1 cellular context compared by ENCODE assay signal in genomic region chr13:100451923-100452322, GRCh38.
TF ChIP-seq lines count a peak whose summit lies in the region.

No MANE protein-coding gene starts in this region.

TF ChIP-seq in HEK293, 187 proteins besides CTCF, POLR2A, EP300 and RAD21 (continued from another document):
- no peak for TF ChIP-seq ZNF26 (tag by site-specific recombination; IDR thresholded peaks at IDR 0.05)
- TF ChIP-seq ZNF202 (tag by site-specific recombination; IDR thresholded peaks at IDR 0.05; ENCODE audit: borderline replicate concordance), result no peak
- no peak for TF ChIP-seq ZSCAN23 (tag by site-specific recombination; IDR thresholded peaks at IDR 0.05)
- peak; percentile 73 for TF ChIP-seq ZNF513 (tag by site-specific recombination; IDR thresholded peaks at IDR 0.05)
- TF ChIP-seq ZNF155 (tag by site-specific recombination; IDR thresholded peaks at IDR 0.05), result no peak
- TF ChIP-seq ZNF596 (tag by site-specific recombination; IDR thresholded peaks at IDR 0.05), result peak; percentile 94
- no peak for TF ChIP-seq ZNF580 (tag by site-specific recombination; IDR thresholded peaks at IDR 0.05)
